ENCODE assay signal across 18 cellular contexts in genomic region chrX:10280061-10280460, GRCh38.
"Had no signal": no experiment of that assay in that cellular context is flagged by ENCODE, and none has a peak within 500 bp of the region (broad histone marks: within the 10 kb centered on the region; RNA-seq: fewer than 3 reads in every experiment).

No MANE protein-coding gene starts in this region.

- H3K4me3 ChIP-seq: breast epithelium, dorsolateral prefrontal cortex, gastroesophageal sphincter, tibial artery, uterus had no signal

- H3K4me1 ChIP-seq: breast epithelium, gastroesophageal sphincter, tibial artery, uterus had no signal

- ATAC-seq: gastroesophageal sphincter; left ventricle myocardium superior; natural killer cell treated with Interleukin-12 subunit alpha and Interleukin-12 subunit beta and Interleukin-15 and Interleukin-18, amount 100 ng/mL, for 72 hours had no signal

- H3K27ac ChIP-seq: breast epithelium, dorsolateral prefrontal cortex, gastroesophageal sphincter, tibial artery, uterus had no signal

- H3K36me3 ChIP-seq: breast epithelium, gastroesophageal sphincter, tibial artery, uterus had no signal

- H3K9me3 ChIP-seq: breast epithelium, gastroesophageal sphincter, tibial artery, uterus had no signal

- H3K27me3 ChIP-seq: gastroesophageal sphincter, tibial artery, uterus had no signal

- DNase-seq: activated CD4-positive, alpha-beta T cell treated with anti-CD3 and anti-CD28 coated beads, Interleukin-2, amount 10 ng/mL, durations not matched to agents 7 days and 5 days; activated CD8-positive, alpha-beta memory T cell treated with anti-CD3 and anti-CD28 coated beads for 24 hours; activated naive CD4-positive, alpha-beta T cell; aorta; erythroblast; islet precursor cell; left ventricle myocardium superior; nucleus accumbens; posterior cingulate gyrus; retina; stimulated activated CD4-positive, alpha-beta T cell treated with anti-CD3 and anti-CD28 coated beads, Interleukin-4, amount 100 ng/mL, for 24 hours; stimulated activated naive CD4-positive, alpha-beta T cell; tibial artery; uterus had no signal
